ENCODE assay signal across 10 cellular contexts in genomic region chr1:203686091-203686632, GRCh38. TPM values are rescaled to one million over a fixed set of nuclear protein-coding genes. Genes with fewer than 3 reads are reported as not detected.
DNase-seq lines count a peak whose midpoint lies in the region; ATAC-seq and FAIRE-seq lines count a peak whose summit lies in the region.
"Had no signal": no experiment of that assay in that cellular context is flagged by ENCODE, and none has a peak within 500 bp of the region (broad histone marks: within the 10 kb centered on the region; RNA-seq: fewer than 3 reads in every experiment).

No MANE protein-coding gene starts in this region.

- intact Hi-C loops in Right ventricle myocardium inferior (cut with DNase I), result no loop called here
- intact Hi-C loops in cardiac septum (cut with DNase I), result no loop called here

- no peak for DNase-seq in Right ventricle myocardium inferior (ENCODE audit: missing footprints)
- no peak for DNase-seq in cardiac septum (ENCODE audit: low spot score)
- DNase-seq in cerebellum (ENCODE audit: low spot score), result peak; percentile 78
- peak; percentile 40 for DNase-seq in medulla oblongata (ENCODE audit: extremely low spot score)
- DNase-seq in GM19239 (ENCODE audit: insufficient read length, low spot score), result no peak
- DNase-seq in occipital lobe (lab: John Stamatoyannopoulos, UW), result no peak
- DNase-seq: stimulated activated CD4-positive, alpha-beta T cell treated with anti-CD3 and anti-CD28 coated beads, Interleukin-15, amount 100 ng/mL, for 24 hours had no signal

- ATAC-seq in Right ventricle myocardium inferior (peak; percentile 36), HG03097 (IDR thresholded peaks at IDR 0.05; ENCODE audit: low FRiP score, unreplicated experiment) (no peak), HG02623 (IDR thresholded peaks at IDR 0.05; ENCODE audit: unreplicated experiment) (no peak)

- FAIRE-seq in GM19239 (lab: Jason Lieb, UNC), result no peak
- FAIRE-seq: astrocyte had no signal

RNA-seq across cellular contexts. Expression of gene ATP2B4, which starts 59.5 kb away (rescaled TPM):
- total RNA-seq in Right ventricle myocardium inferior (87.1 TPM), cardiac septum (227 TPM), cerebellum (53.0 TPM), occipital lobe (35.2 TPM)

Comparison
In these comparisons a context has a peak if more than half of its experiments do, and no peak if none do; other contexts are left out.
1. DNase-seq: peak in cerebellum (single experiment) and medulla oblongata (single experiment); none in Right ventricle myocardium inferior (single experiment), cardiac septum (single experiment), GM19239 (single experiment) and occipital lobe (single experiment).